8 cellular contexts compared by ENCODE assay signal in genomic region chr1:206178061-206178989, GRCh38. TPM values are rescaled to one million over a fixed set of nuclear protein-coding genes. Genes with fewer than 3 reads are reported as not detected.
DNase-seq lines count a peak whose midpoint lies in the region; ATAC-seq, FAIRE-seq and TF ChIP-seq lines count a peak whose summit lies in the region.
"Not testable (repeated sequence)": the region's sequence is repeated elsewhere in the genome, so short reads cannot be mapped to it uniquely, and the experiment has no call there.

No MANE protein-coding gene starts in this region.

- not testable (repeated sequence) for H3K4me2 ChIP-seq in HCT116 (ENCODE audit: low read length)
- H3K4me2 ChIP-seq in astrocyte (ENCODE audit: low read length) (peak overlapping the region; percentile 33), smooth muscle cell (peak overlapping the region; percentile 32)

- not testable (repeated sequence) for H3K9me2 ChIP-seq in HCT116 (ENCODE audit: insufficient read depth)

- not testable (repeated sequence) for H3K27me3 ChIP-seq in HCT116 (ENCODE audit: insufficient read depth, low read length); astrocyte (ENCODE audit: insufficient read depth, low read length); left lung; smooth muscle cell (ENCODE audit: low read depth)

- not testable (repeated sequence) for H3K9ac ChIP-seq in HCT116 (ENCODE audit: low read length); astrocyte (ENCODE audit: low read length)
- H3K9ac ChIP-seq in smooth muscle cell (ENCODE audit: low read depth) = peak overlapping the region; percentile 41

- H3K4me1 ChIP-seq in HCT116 (ENCODE audit: control insufficient read depth in 1 of 2, insufficient read depth in 2 of 2, low read length in 2 of 2) = peaks cover 0 to 13% of the 10 kb centered on the region in 2 experiments; a peak in 1 of 4 replicates
- not testable (repeated sequence) for H3K4me1 ChIP-seq in astrocyte (ENCODE audit: insufficient read depth, low read length); left lung; smooth muscle cell (ENCODE audit: low read depth)

- not testable (repeated sequence) for H2AFZ ChIP-seq in HCT116 (ENCODE audit: low read depth, low read length, poor library complexity, severe bottlenecking); astrocyte (ENCODE audit: low read depth, low read length); smooth muscle cell (ENCODE audit: low read depth)

- not testable (repeated sequence) for BruUV-seq in HCT116 (replicated peaks; lab: Mats Ljungman, UMichigan)

- TF ChIP-seq POLR2A in HCT116 (IDR thresholded peaks at IDR 0.05; ENCODE audit: borderline replicate concordance, extremely low read depth, insufficient read depth, insufficient read length) = not testable (repeated sequence)

- H3K9me3 Mint-ChIP-seq in astrocyte (ENCODE audit: unreplicated experiment) = not testable (repeated sequence)

- not testable (repeated sequence) for H3F3A ChIP-seq in smooth muscle cell (ENCODE audit: low read depth)

- 18% methylated on average over 9 of the region's 9 CpGs for WGBS in smooth muscle cell (ENCODE audit: low lambda C conversion rate)

- POLR2A ChIA-PET in HCT116 (lab: Charles Lee) = not testable (repeated sequence)

- H3K4me3 ChIP-seq in HCT116 (replicated peaks in 1 of 2; ENCODE audit: low read depth in 1 of 2, low read length in 2 of 2); left lung; smooth muscle cell: not testable (repeated sequence)
- H3K4me3 ChIP-seq in astrocyte (ENCODE audit: insufficient read depth, low read depth, low read length) = peak overlapping the region; percentile 17

- not testable (repeated sequence) for H3K36me3 ChIP-seq in HCT116 (ENCODE audit: control insufficient read depth in 1 of 2, insufficient read depth in 2 of 2, low read length in 2 of 2); astrocyte (ENCODE audit: insufficient read depth, low read length); left lung; smooth muscle cell (ENCODE audit: low read depth)

- not testable (repeated sequence) for H3K27me3 Mint-ChIP-seq in astrocyte (ENCODE audit: low read depth, unreplicated experiment)

- not testable (repeated sequence) for TF ChIP-seq CTCF in HCT116 (IDR thresholded peaks at IDR 0.05 in 2 of 3, conservative IDR thresholded peaks at IDR 0.05 in 1 of 3; ENCODE audit: borderline replicate concordance in 1 of 3, insufficient read depth in 1 of 3, low read depth in 2 of 3, low read length in 2 of 3); astrocyte (IDR thresholded peaks at IDR 0.05; ENCODE audit: insufficient read depth, low read depth, low read length); left lung (IDR thresholded peaks at IDR 0.05); smooth muscle cell (IDR thresholded peaks at IDR 0.05; ENCODE audit: borderline replicate concordance, insufficient read depth, poor library complexity, severe bottlenecking)

- not testable (repeated sequence) for TF ChIP-seq RAD21 in HCT116 (IDR thresholded peaks at IDR 0.05; ENCODE audit: low read depth)

- peak overlapping the region; percentile 72 for H3K27ac Mint-ChIP-seq in astrocyte (ENCODE audit: unreplicated experiment)

- peak; percentile 0 for DNase-seq in D341Med (ENCODE audit: low spot score)
- DNase-seq in HCT116 (ENCODE audit: low read depth, low spot score) = peak; percentile 10
- DNase-seq in MV-4-11 (lab: John Stamatoyannopoulos, UW) = peak; percentile 95
- peak; percentile 95 for DNase-seq in SIG-M5 treated with dmso at 0.1 percent for 504 hours (lab: John Stamatoyannopoulos, UW; ENCODE audit: unreplicated experiment)
- DNase-seq in astrocyte (ENCODE audit: low read depth) = peak; percentile 87
- peak; percentile 22 for DNase-seq in fibroblast of gingiva (ENCODE audit: low read depth)
- not testable (repeated sequence) for DNase-seq in left lung; smooth muscle cell (lab: John Stamatoyannopoulos, UW; ENCODE audit: unreplicated experiment)

- H3K4me1 Mint-ChIP-seq in astrocyte (ENCODE audit: low read depth, unreplicated experiment) = not testable (repeated sequence)

- RAD21 ChIA-PET in HCT116 (lab: Charles Lee; ENCODE audit: low non-redundant PET in 1 of 2, low total read pairs in 2 of 2, uncharacterized antibody in 2 of 2, unreplicated experiment in 2 of 2) = not testable (repeated sequence)

- not testable (repeated sequence) for H3K79me2 ChIP-seq in HCT116 (ENCODE audit: insufficient read depth, low read length); astrocyte (ENCODE audit: insufficient read depth, low read length); smooth muscle cell (ENCODE audit: low read depth)

- CTCF ChIA-PET in HCT116 (lab: Charles Lee) = not testable (repeated sequence)

- not testable (repeated sequence) for H3K9me3 ChIP-seq in HCT116 (ENCODE audit: control insufficient read depth in 1 of 2, insufficient read depth in 1 of 2, low read depth in 1 of 2, low read length in 2 of 2); astrocyte (ENCODE audit: insufficient read depth, low read depth, low read length); left lung; smooth muscle cell (replicated peaks; ENCODE audit: low read depth)

- ATAC-seq in HCT116 = peak; percentile 48
- peak; percentile 12 for ATAC-seq in left lung

- not testable (repeated sequence) for H3K36me3 Mint-ChIP-seq in astrocyte (ENCODE audit: low read depth, unreplicated experiment)

- H3K4me3 Mint-ChIP-seq in astrocyte (ENCODE audit: unreplicated experiment) = not testable (repeated sequence)

- FAIRE-seq in astrocyte (lab: Jason Lieb, UNC) = not testable (repeated sequence)

- H3K27ac ChIP-seq in HCT116 (ENCODE audit: low read depth, low read length); left lung: not testable (repeated sequence)
- H3K27ac ChIP-seq in astrocyte (ENCODE audit: low read depth, low read length) = peak overlapping the region; percentile 47
- H3K27ac ChIP-seq in smooth muscle cell (ENCODE audit: low read depth) = peak overlapping the region; percentile 80

- H4K20me1 ChIP-seq in HCT116 (ENCODE audit: insufficient read depth); astrocyte (ENCODE audit: insufficient read depth, low read length); smooth muscle cell (ENCODE audit: low read depth): not testable (repeated sequence)

- intact Hi-C loops in HCT116 (cut with micrococcal nuclease); left lung (cut with DNase I): not testable (repeated sequence)

RNA-seq across cellular contexts. Expression of gene FAM72A, which starts 24.3 kb away (rescaled TPM):
- total RNA-seq in HCT116 (2021; ENCODE audit: unreplicated experiment) (23.0 TPM), astrocyte (8.4 and 8.8 TPM in 2 replicates), left lung (1 to 10 TPM; 3.9 to 5.0 TPM), smooth muscle cell (2.9 and 3.1 TPM in 2 replicates)
- 26.4 and 29.3 TPM in 2 replicates for polyA plus RNA-seq in HCT116 (2012)
- 3.7 and 4.1 TPM in 2 replicates for polyA plus RNA-seq in smooth muscle cell

RNA-seq across cellular contexts. Expression of gene SRGAP2, which starts 25.0 kb away (rescaled TPM):
- total RNA-seq in HCT116 (2021; ENCODE audit: unreplicated experiment) (58.2 TPM), astrocyte (116 and 129 TPM in 2 replicates), left lung (10 to 100 TPM; 63.8 to 65.4 TPM), smooth muscle cell (43.0 and 62.9 TPM in 2 replicates)
- polyA plus RNA-seq in HCT116 (2012) = 28.1 and 31.3 TPM in 2 replicates
- polyA plus RNA-seq in smooth muscle cell = 28.0 and 35.0 TPM in 2 replicates
